ENCODE assay signal across 8 cellular contexts in the genomic region with DNA sequence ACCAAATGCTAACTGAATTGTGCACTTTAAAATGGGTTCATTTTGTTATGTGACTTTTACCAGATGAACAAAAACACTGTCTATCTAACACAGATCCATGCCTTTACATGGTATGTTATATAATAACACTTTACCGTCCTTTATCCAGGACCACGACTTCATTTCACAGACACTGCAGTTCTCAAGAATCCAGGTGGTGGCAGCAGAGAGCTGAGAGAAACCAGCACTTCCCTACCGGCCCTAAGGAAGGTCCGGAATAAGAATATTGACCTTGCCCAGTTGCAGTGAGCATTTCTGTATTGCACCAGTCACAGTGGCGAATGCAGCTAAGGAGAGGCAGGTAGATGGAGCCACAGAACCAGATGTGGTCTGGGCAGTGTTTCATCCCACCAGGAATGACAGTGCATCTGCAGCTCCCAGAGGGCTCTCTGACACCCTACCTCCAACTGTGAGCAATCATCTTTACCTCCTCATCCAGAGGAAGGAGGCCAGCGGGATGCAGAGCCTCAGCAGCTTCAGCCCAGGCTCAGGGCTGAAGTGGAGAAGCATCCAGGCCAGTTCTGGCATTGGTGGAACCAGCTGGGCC. TPM values are rescaled to one million over a fixed set of nuclear protein-coding genes. Genes with fewer than 3 reads are reported as not detected.
A peak's percentile ranks its signal among the peaks of the same experiment; 100 is the strongest.
DNase-seq lines count a peak whose midpoint lies in the region; ATAC-seq, FAIRE-seq and TF ChIP-seq lines count a peak whose summit lies in the region.

No MANE protein-coding gene starts in this region.

- H3K4me1 Mint-ChIP-seq in CD4-positive, alpha-beta memory T cell: peaks cover 8 to 10% (median 10%) of the 10 kb centered on the region in 4 donors

- H3K4me3 Mint-ChIP-seq in CD4-positive, alpha-beta memory T cell: no peak overlapping the region

- H3K27ac ChIP-seq in CD4-positive, alpha-beta memory T cell (ENCODE audit: low read depth, low read length): no peak overlapping the region
- H3K27ac ChIP-seq in heart right ventricle (no peak overlapping the region), sigmoid colon (no peak overlapping the region)

- DNase-seq in CD4-positive, alpha-beta memory T cell: peak in 4 of 5 donors; percentile 12 to 26 (median 18)
- DNase-seq in H54 (ENCODE audit: insufficient read length, low spot score) (peak; percentile 89), NCI-H748 (lab: John Stamatoyannopoulos, UW; ENCODE audit: unreplicated experiment) (peak; percentile 62), heart right ventricle (peak in 1 of 2 donors; percentile 60), sigmoid colon (no peak)
- peak; percentile 19 for DNase-seq in activated gamma-delta T cell treated with anti-CD3 and anti-CD28 coated beads, Interleukin-2, amount 50 U/mL, for 16 hours (ENCODE audit: low read depth)

- H3K4me3 ChIP-seq in CD4-positive, alpha-beta memory T cell (ENCODE audit: low read length in 2 of 2): no peak overlapping the region
- H3K4me3 ChIP-seq in heart right ventricle (no peak overlapping the region), sigmoid colon (no peak overlapping the region)

- no peak for FAIRE-seq in H54 (lab: Jason Lieb, UNC)

- H3K4me1 ChIP-seq in CD4-positive, alpha-beta memory T cell (ENCODE audit: insufficient read depth, low read length): peaks cover 9% of the 10 kb centered on the region
- H3K4me1 ChIP-seq in heart right ventricle: peaks cover 2 to 11% (median 8%) of the 10 kb centered on the region in 9 donors
- peaks cover 0 to 10% (median 10%) of the 10 kb centered on the region in 4 donors for H3K4me1 ChIP-seq in sigmoid colon

- intact Hi-C loops in CD4-positive, alpha-beta memory T cell (cut with micrococcal nuclease): loop anchor here (1.0 kb wide), 2 partner anchors 96 to 274 kb away; no protein-coding TSS in a partner anchor
- intact Hi-C loops in heart right ventricle (cut with DNase I): loop anchor here (1.0 to 10.0 kb wide), 11 partner anchors 94 to 278 kb away; no protein-coding TSS in a partner anchor
- intact Hi-C loops in sigmoid colon (cut with DNase I): loop anchor here (1.0 to 10.0 kb wide), 4 partner anchors 96 to 274 kb away; a partner anchor contains a TSS

- no peaks in the 10 kb centered on the region for H3K36me3 Mint-ChIP-seq in CD4-positive, alpha-beta memory T cell

- no peaks in the 10 kb centered on the region for H3K27me3 ChIP-seq in CD4-positive, alpha-beta memory T cell (ENCODE audit: insufficient read depth, low read length)
- H3K27me3 ChIP-seq in heart right ventricle (no peaks in the 10 kb centered on the region), sigmoid colon (peaks cover 0 to 13% (median 0%) of the 10 kb centered on the region in 3 donors)

- H3K27ac Mint-ChIP-seq in CD4-positive, alpha-beta memory T cell: no peak overlapping the region

- peaks cover 0 to 3% (median 0%) of the 10 kb centered on the region in 8 donors for H3K9me3 Mint-ChIP-seq in CD4-positive, alpha-beta memory T cell

- TF ChIP-seq EP300 in sigmoid colon (IDR thresholded peaks at IDR 0.05): no peak

- TF ChIP-seq POLR2A in H54 (IDR thresholded peaks at IDR 0.05; ENCODE audit: low read depth, low read length) (no peak), sigmoid colon (IDR thresholded peaks at IDR 0.05) (no peak)

- CTCF ChIA-PET in CD4-positive, alpha-beta memory T cell (lab: Charles Lee; ENCODE audit: partially characterized antibody): interaction anchor here (0.7 to 6.1 kb wide), 10 partner anchors 9 to 257 kb away, joined by 3 to 48 read pairs (median 8); no protein-coding TSS in a partner anchor

- peak; percentile 71 to 91 (median 85) for TF ChIP-seq CTCF in heart right ventricle (IDR thresholded peaks at IDR 0.05)
- peak; percentile 68 to 86 (median 77) for TF ChIP-seq CTCF in sigmoid colon (IDR thresholded peaks at IDR 0.05)

- H3K27me3 Mint-ChIP-seq in CD4-positive, alpha-beta memory T cell: peaks cover 1 to 5% of the 10 kb centered on the region in 2 donors

- no peaks in the 10 kb centered on the region for H3K36me3 ChIP-seq in CD4-positive, alpha-beta memory T cell (ENCODE audit: insufficient read depth, low read length)
- no peaks in the 10 kb centered on the region for H3K36me3 ChIP-seq in heart right ventricle
- no peaks in the 10 kb centered on the region for H3K36me3 ChIP-seq in sigmoid colon

- no peaks in the 10 kb centered on the region for H3K9me3 ChIP-seq in CD4-positive, alpha-beta memory T cell (ENCODE audit: control insufficient read depth in 1 of 2, low read length in 2 of 2)
- H3K9me3 ChIP-seq in heart right ventricle (no peaks in the 10 kb centered on the region), sigmoid colon (no peaks in the 10 kb centered on the region)

- POLR2A ChIA-PET in CD4-positive, alpha-beta memory T cell (lab: Charles Lee; ENCODE audit: partially characterized antibody): no interaction called here

- WGBS in heart right ventricle, 2 donors: 14 to 16% methylated on average over 6 of the region's 6 CpGs
- 11 to 30% methylated on average over 6 of the region's 6 CpGs for WGBS in sigmoid colon, 2 donors

- peak; percentile 23 to 64 (median 44) for ATAC-seq in heart right ventricle
- no peak for ATAC-seq in HG02973 (IDR thresholded peaks at IDR 0.05; ENCODE audit: unreplicated experiment)
- no peak for ATAC-seq in HG02852 (IDR thresholded peaks at IDR 0.05; ENCODE audit: unreplicated experiment)

RNA-seq across cellular contexts. Expression of a gene that starts 44.6 kb away (rescaled TPM):
- 10 to 100 TPM; 29.6 to 34.1 TPM for total RNA-seq in CD4-positive, alpha-beta memory T cell
- 1 to 10 TPM in 1 of 2 donors, under 1 TPM in 1; 0.67 to 3.1 TPM for polyA plus RNA-seq in CD4-positive, alpha-beta memory T cell
- total RNA-seq in heart right ventricle (10 to 100 TPM; 18.5 to 47.2 (median 25.7) TPM), sigmoid colon (10 to 100 TPM; 11.0 to 14.1 (median 12.1) TPM)
- polyA plus RNA-seq in heart right ventricle (10 to 100 TPM; 42.3 to 42.8 TPM), sigmoid colon (10 to 100 TPM; 25.2 to 38.3 (median 26.1) TPM)

Comparison
In these comparisons a context has a peak if more than half of its experiments do, and no peak if none do; other contexts are left out.
1. ATAC-seq: peak in heart right ventricle (8 of 8); none in HG02973 (single experiment) and HG02852 (single experiment).